Comparison of ENCODE assay signal across 1 cellular context in the genomic region with DNA sequence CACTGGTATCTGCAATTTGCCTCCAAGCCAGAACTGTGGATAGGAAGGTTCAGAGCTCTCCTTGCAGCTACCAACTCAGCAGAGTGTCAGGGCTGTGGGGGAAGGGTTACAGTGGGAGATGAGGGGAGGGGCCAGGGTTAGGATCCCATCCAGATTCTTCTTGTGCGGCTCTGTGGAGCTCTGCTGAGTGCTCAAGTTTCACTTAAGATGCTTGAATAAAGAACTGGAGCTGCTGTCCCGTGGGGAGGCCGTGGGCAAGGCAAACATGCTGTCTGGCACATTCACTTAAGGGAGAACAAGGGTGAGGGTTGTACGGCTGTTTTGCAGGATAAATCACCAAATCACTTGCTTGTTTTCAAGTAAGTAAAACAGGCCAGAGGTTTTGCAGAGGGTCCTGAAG.
TF ChIP-seq lines count a peak whose summit lies in the region.

No MANE protein-coding gene starts in this region.

TF ChIP-seq in H1, 55 proteins besides CTCF, POLR2A, EP300 and RAD21 (continued from another document):
- no peak for TF ChIP-seq SIX5 (IDR thresholded peaks at IDR 0.05; ENCODE audit: low read depth, low read length)
- no peak for TF ChIP-seq MAFK (IDR thresholded peaks at IDR 0.05; ENCODE audit: low read depth, low read length)
- no peak for TF ChIP-seq EZH2 (IDR thresholded peaks at IDR 0.05; ENCODE audit: low read depth, low read length, severe bottlenecking)
- TF ChIP-seq, protein P1, sequence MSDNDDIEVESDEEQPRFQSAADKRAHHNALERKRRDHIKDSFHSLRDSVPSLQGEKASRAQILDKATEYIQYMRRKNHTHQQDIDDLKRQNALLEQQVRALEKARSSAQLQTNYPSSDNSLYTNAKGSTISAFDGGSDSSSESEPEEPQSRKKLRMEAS (IDR thresholded peaks at IDR 0.05): no peak
- TF ChIP-seq FOSL1 (IDR thresholded peaks at IDR 0.05; ENCODE audit: insufficient read depth, low read depth, low read length): no peak
- TF ChIP-seq SRF (IDR thresholded peaks at IDR 0.05; ENCODE audit: low read depth, low read length): no peak
- TF ChIP-seq E2F6 (IDR thresholded peaks at IDR 0.05): no peak
- TF ChIP-seq SP4 (IDR thresholded peaks at IDR 0.05; ENCODE audit: low read length): no peak
